Comparison of ENCODE assay signal across 9 cellular contexts in genomic region chr12:7130537-7130790, GRCh38. TPM values are rescaled to one million over a fixed set of nuclear protein-coding genes. Genes with fewer than 3 reads are reported as not detected.
DNase-seq lines count a peak whose midpoint lies in the region; ATAC-seq, FAIRE-seq and TF ChIP-seq lines count a peak whose summit lies in the region.
"Had no signal": no experiment of that assay in that cellular context is flagged by ENCODE, and none has a peak within 500 bp of the region (broad histone marks: within the 10 kb centered on the region; RNA-seq: fewer than 3 reads in every experiment).

No MANE protein-coding gene starts in this region.

- peaks cover 34% of the 10 kb centered on the region for H3K4me1 Mint-ChIP-seq in T-helper 1 cell treated with Interleukin-12 subunit alpha and Interleukin-12 subunit beta and Interleukin-4 antibody, amounts not matched to agents 30 μg/mL and 1 μg/mL, for 36 hours (ENCODE audit: low read depth)
- peaks cover 28% of the 10 kb centered on the region for H3K4me1 Mint-ChIP-seq in activated T-helper 2 cell treated with anti-CD3 and anti-CD28 coated beads, Interferon-gamma antibody, Interleukin-2, Interleukin-4, amounts not matched to agents 10 μg/mL and 5 μg/mL and 100 μg/mL, durations not matched to agents 14 hours and 24 hours and 36 hours (ENCODE audit: low read depth)

- H4K20me1 ChIP-seq in keratinocyte (ENCODE audit: control insufficient read depth, extremely low read depth, insufficient read depth, low read length) = peaks cover 2% of the 10 kb centered on the region

- TF ChIP-seq CTCF in keratinocyte (optimal IDR thresholded peaks at IDR 0.05 in 1 of 3, IDR thresholded peaks at IDR 0.05 in 1 of 3, conservative IDR thresholded peaks at IDR 0.05 in 1 of 3; ENCODE audit: extremely low read depth in 1 of 3, insufficient read depth in 2 of 3, low read length in 3 of 3) = no peak

- no peaks in the 10 kb centered on the region for H3K9me3 Mint-ChIP-seq in T-helper 1 cell treated with Interleukin-12 subunit alpha and Interleukin-12 subunit beta and Interleukin-4 antibody, amounts not matched to agents 30 μg/mL and 1 μg/mL, for 36 hours
- no peaks in the 10 kb centered on the region for H3K9me3 Mint-ChIP-seq in activated T-helper 2 cell treated with anti-CD3 and anti-CD28 coated beads, Interferon-gamma antibody, Interleukin-2, Interleukin-4, amounts not matched to agents 10 μg/mL and 5 μg/mL and 100 μg/mL, durations not matched to agents 14 hours and 24 hours and 36 hours

- H3K27ac ChIP-seq in keratinocyte (ENCODE audit: control insufficient read depth, insufficient read depth, low read length) = no peak overlapping the region
- H3K27ac ChIP-seq in temporal lobe (ENCODE audit: low read depth, low read length) = peak overlapping the region; percentile 66
- H3K27ac ChIP-seq: A549 had no signal

- intact Hi-C loops in activated T-helper 2 cell treated with anti-CD3 and anti-CD28 coated beads, Interferon-gamma antibody, Interleukin-2, Interleukin-4, amounts not matched to agents 10 μg/mL and 5 μg/mL and 100 μg/mL, durations not matched to agents 14 hours and 24 hours and 36 hours (cut with micrococcal nuclease) = loop anchor here (2.0 kb wide), 1 partner anchor 58 kb away; the partner anchor contains the start of gene PEX5

- DNase-seq in T-helper 1 cell (no peak), keratinocyte (ENCODE audit: low read depth, low spot score) (no peak), NCI-H2029 (lab: John Stamatoyannopoulos, UW) (no peak)
- DNase-seq in activated T-helper 2 cell treated with anti-CD3 and anti-CD28 coated beads, Interferon-gamma antibody, Interleukin-2, Interleukin-4, amounts not matched to agents 10 μg/mL and 5 μg/mL and 100 μg/mL, durations not matched to agents 14 hours and 24 hours and 36 hours (ENCODE audit: low spot score) = no peak

- peak overlapping the region; percentile 73 for H2AFZ ChIP-seq in keratinocyte (ENCODE audit: control insufficient read depth, low read length)

- no peak for ATAC-seq in GM21528 (IDR thresholded peaks at IDR 0.05; ENCODE audit: low FRiP score, unreplicated experiment)
- ATAC-seq in HG03439 (IDR thresholded peaks at IDR 0.05; ENCODE audit: unreplicated experiment) = no peak
- ATAC-seq: A549 had no signal

- H3K27ac Mint-ChIP-seq in T-helper 1 cell treated with Interleukin-12 subunit alpha and Interleukin-12 subunit beta and Interleukin-4 antibody, amounts not matched to agents 30 μg/mL and 1 μg/mL, for 36 hours = peak overlapping the region; percentile 92
- peak overlapping the region; percentile 93 for H3K27ac Mint-ChIP-seq in activated T-helper 2 cell treated with anti-CD3 and anti-CD28 coated beads, Interferon-gamma antibody, Interleukin-2, Interleukin-4, amounts not matched to agents 10 μg/mL and 5 μg/mL and 100 μg/mL, durations not matched to agents 14 hours and 24 hours and 36 hours

- H3K36me3 Mint-ChIP-seq in T-helper 1 cell treated with Interleukin-12 subunit alpha and Interleukin-12 subunit beta and Interleukin-4 antibody, amounts not matched to agents 30 μg/mL and 1 μg/mL, for 36 hours (ENCODE audit: low read depth) = peaks cover 31% of the 10 kb centered on the region
- peaks cover 36% of the 10 kb centered on the region for H3K36me3 Mint-ChIP-seq in activated T-helper 2 cell treated with anti-CD3 and anti-CD28 coated beads, Interferon-gamma antibody, Interleukin-2, Interleukin-4, amounts not matched to agents 10 μg/mL and 5 μg/mL and 100 μg/mL, durations not matched to agents 14 hours and 24 hours and 36 hours (ENCODE audit: low read depth)

- FAIRE-seq in keratinocyte (lab: Jason Lieb, UNC) = no peak
- FAIRE-seq: A549 had no signal

- H3K9me3 ChIP-seq in keratinocyte (ENCODE audit: control insufficient read depth, low read depth, low read length) = no peaks in the 10 kb centered on the region
- H3K9me3 ChIP-seq: A549 had no signal

- H3K4me3 ChIP-seq in keratinocyte (ENCODE audit: control insufficient read depth in 2 of 3, extremely low read depth in 1 of 3, insufficient read depth in 2 of 3, low read depth in 1 of 3, low read length in 3 of 3) = peak overlapping the region; percentile 58 to 74 (median 74)
- H3K4me3 ChIP-seq: A549 had no signal

- peaks cover 18% of the 10 kb centered on the region for H3K4me1 ChIP-seq in keratinocyte (ENCODE audit: control insufficient read depth, extremely low read depth, insufficient read depth, low read length)
- H3K4me1 ChIP-seq: A549 had no signal

- H3K27me3 ChIP-seq in keratinocyte (ENCODE audit: control insufficient read depth, extremely low read depth, insufficient read depth, low read length) = no peaks in the 10 kb centered on the region

- H3K9me1 ChIP-seq in keratinocyte (ENCODE audit: control insufficient read depth, extremely low read depth, insufficient read depth, low read length) = no peaks in the 10 kb centered on the region

- peak overlapping the region; percentile 61 for H3K9ac ChIP-seq in keratinocyte (ENCODE audit: control insufficient read depth, extremely low read depth, insufficient read depth, low read length)

- dilution Hi-C loops in keratinocyte (cut with MboI; ENCODE audit: extremely low pct_ligation_motif_present, low sequenced_read_pairs) = no loop called here

- H3K4me2 ChIP-seq in keratinocyte (ENCODE audit: control insufficient read depth, extremely low read depth, insufficient read depth, low read depth, low read length) = peak overlapping the region; percentile 95
- H3K4me2 ChIP-seq: A549 had no signal

- H3K36me3 ChIP-seq in keratinocyte (ENCODE audit: control insufficient read depth in 2 of 2, extremely low read depth in 1 of 2, insufficient read depth in 2 of 2, low read length in 2 of 2) = peaks cover 3 to 14% of the 10 kb centered on the region in 2 experiments

- peak overlapping the region; percentile 99 for H3K4me3 Mint-ChIP-seq in T-helper 1 cell treated with Interleukin-12 subunit alpha and Interleukin-12 subunit beta and Interleukin-4 antibody, amounts not matched to agents 30 μg/mL and 1 μg/mL, for 36 hours
- peak overlapping the region; percentile 98 for H3K4me3 Mint-ChIP-seq in activated T-helper 2 cell treated with anti-CD3 and anti-CD28 coated beads, Interferon-gamma antibody, Interleukin-2, Interleukin-4, amounts not matched to agents 10 μg/mL and 5 μg/mL and 100 μg/mL, durations not matched to agents 14 hours and 24 hours and 36 hours (ENCODE audit: low read depth)

- no peaks in the 10 kb centered on the region for H3K27me3 Mint-ChIP-seq in T-helper 1 cell treated with Interleukin-12 subunit alpha and Interleukin-12 subunit beta and Interleukin-4 antibody, amounts not matched to agents 30 μg/mL and 1 μg/mL, for 36 hours (ENCODE audit: low read depth)
- H3K27me3 Mint-ChIP-seq in activated T-helper 2 cell treated with anti-CD3 and anti-CD28 coated beads, Interferon-gamma antibody, Interleukin-2, Interleukin-4, amounts not matched to agents 10 μg/mL and 5 μg/mL and 100 μg/mL, durations not matched to agents 14 hours and 24 hours and 36 hours (ENCODE audit: low read depth) = no peaks in the 10 kb centered on the region

- no peaks in the 10 kb centered on the region for H3K79me2 ChIP-seq in keratinocyte (ENCODE audit: control insufficient read depth, insufficient read depth, low read length)

RNA-seq across cellular contexts. Expression of gene CLSTN3, which starts 0.3 kb away (rescaled TPM):
- total RNA-seq in activated T-helper 2 cell treated with anti-CD3 and anti-CD28 coated beads, Interferon-gamma antibody, Interleukin-2, Interleukin-4, amounts not matched to agents 10 μg/mL and 5 μg/mL and 100 μg/mL, durations not matched to agents 14 hours and 24 hours and 36 hours = 57.8 and 60.7 TPM in 2 replicates
- polyA plus RNA-seq in keratinocyte = 12.8 to 21.6 TPM (median 15.2 TPM) in 3 replicates
- polyA plus RNA-seq in keratinocyte (2011; ENCODE audit: low read depth) = 16.6 TPM
- polyA plus RNA-seq in keratinocyte (2011; cell fraction: cytosol; rRNA removed) = 2.5 and 3.4 TPM in 2 replicates
- polyA plus RNA-seq in keratinocyte (2011; cell fraction: nucleus; rRNA removed) = 81.1 and 81.9 TPM in 2 replicates
- polyA plus RNA-seq in keratinocyte (2012; ENCODE audit: low replicate concordance) = 9.6 and 9.8 TPM in 2 replicates
- 21.6 to 63.8 TPM (median 42.5 TPM) in 3 replicates for polyA minus RNA-seq in keratinocyte
- polyA minus RNA-seq in keratinocyte (2011; cell fraction: cytosol; rRNA and poly(A)+ RNA removed) = 25.5 TPM
- polyA minus RNA-seq in keratinocyte (2011; cell fraction: nucleus; rRNA and poly(A)+ RNA removed) = 35.0 and 60.0 TPM in 2 replicates
- total RNA-seq in temporal lobe = 72.3 TPM

RNA-seq across cellular contexts. Expression of gene RBP5, which starts 1.8 kb away (rescaled TPM):
- total RNA-seq in activated T-helper 2 cell treated with anti-CD3 and anti-CD28 coated beads, Interferon-gamma antibody, Interleukin-2, Interleukin-4, amounts not matched to agents 10 μg/mL and 5 μg/mL and 100 μg/mL, durations not matched to agents 14 hours and 24 hours and 36 hours = 1.2 TPM in 1 of 2 replicates, not detected in the other
- polyA plus RNA-seq in keratinocyte = not detected in 3 replicates
- not detected for polyA plus RNA-seq in keratinocyte (2011; ENCODE audit: low read depth)
- polyA plus RNA-seq in keratinocyte (2011; cell fraction: cytosol; rRNA removed) = not detected in 2 replicates
- not detected in 2 replicates for polyA plus RNA-seq in keratinocyte (2011; cell fraction: nucleus; rRNA removed)
- 1.4 and 1.8 TPM in 2 replicates for polyA plus RNA-seq in keratinocyte (2012; ENCODE audit: low replicate concordance)
- not detected in 3 replicates for polyA minus RNA-seq in keratinocyte
- not detected for polyA minus RNA-seq in keratinocyte (2011; cell fraction: cytosol; rRNA and poly(A)+ RNA removed)
- not detected in 2 replicates for polyA minus RNA-seq in keratinocyte (2011; cell fraction: nucleus; rRNA and poly(A)+ RNA removed)
- total RNA-seq in temporal lobe = 0.25 TPM

RNA-seq across cellular contexts. Expression of gene C1RL, which starts 21.4 kb away (rescaled TPM):
- 20.2 and 28.7 TPM in 2 replicates for total RNA-seq in activated T-helper 2 cell treated with anti-CD3 and anti-CD28 coated beads, Interferon-gamma antibody, Interleukin-2, Interleukin-4, amounts not matched to agents 10 μg/mL and 5 μg/mL and 100 μg/mL, durations not matched to agents 14 hours and 24 hours and 36 hours
- 8.5 to 13.5 TPM (median 9.3 TPM) in 3 replicates for polyA plus RNA-seq in keratinocyte
- 3.0 TPM for polyA plus RNA-seq in keratinocyte (2011; ENCODE audit: low read depth)
- polyA plus RNA-seq in keratinocyte (2011; cell fraction: cytosol; rRNA removed) = 7.5 and 8.4 TPM in 2 replicates
- 24.4 and 33.2 TPM in 2 replicates for polyA plus RNA-seq in keratinocyte (2011; cell fraction: nucleus; rRNA removed)
- polyA plus RNA-seq in keratinocyte (2012; ENCODE audit: low replicate concordance) = 8.3 and 9.9 TPM in 2 replicates
- polyA minus RNA-seq in keratinocyte = 14.8 to 24.6 TPM (median 21.7 TPM) in 3 replicates
- 17.8 TPM for polyA minus RNA-seq in keratinocyte (2011; cell fraction: cytosol; rRNA and poly(A)+ RNA removed)
- 17.9 and 28.6 TPM in 2 replicates for polyA minus RNA-seq in keratinocyte (2011; cell fraction: nucleus; rRNA and poly(A)+ RNA removed)
- total RNA-seq in temporal lobe = 5.9 TPM

RNA-seq across cellular contexts. Expression of gene C1R, which starts 38.2 kb away (rescaled TPM):
- total RNA-seq in activated T-helper 2 cell treated with anti-CD3 and anti-CD28 coated beads, Interferon-gamma antibody, Interleukin-2, Interleukin-4, amounts not matched to agents 10 μg/mL and 5 μg/mL and 100 μg/mL, durations not matched to agents 14 hours and 24 hours and 36 hours = 1.5 and 2.5 TPM in 2 replicates
- 2.8 to 8.0 TPM (median 3.2 TPM) in 3 replicates for polyA plus RNA-seq in keratinocyte
- 0.52 TPM for polyA plus RNA-seq in keratinocyte (2011; ENCODE audit: low read depth)
- polyA plus RNA-seq in keratinocyte (2011; cell fraction: cytosol; rRNA removed) = 1.3 and 1.7 TPM in 2 replicates
- 3.8 and 4.6 TPM in 2 replicates for polyA plus RNA-seq in keratinocyte (2011; cell fraction: nucleus; rRNA removed)
- polyA plus RNA-seq in keratinocyte (2012; ENCODE audit: low replicate concordance) = 0.85 and 2.5 TPM in 2 replicates
- polyA minus RNA-seq in keratinocyte = 1.8 to 11.9 TPM (median 5.3 TPM) in 3 replicates
- polyA minus RNA-seq in keratinocyte (2011; cell fraction: cytosol; rRNA and poly(A)+ RNA removed) = 1.5 TPM
- polyA minus RNA-seq in keratinocyte (2011; cell fraction: nucleus; rRNA and poly(A)+ RNA removed) = 2.6 and 4.3 TPM in 2 replicates
- total RNA-seq in temporal lobe = 4.4 TPM

RNA-seq across cellular contexts. Expression of gene PEX5, which starts 59.0 kb away (rescaled TPM):
- total RNA-seq in activated T-helper 2 cell treated with anti-CD3 and anti-CD28 coated beads, Interferon-gamma antibody, Interleukin-2, Interleukin-4, amounts not matched to agents 10 μg/mL and 5 μg/mL and 100 μg/mL, durations not matched to agents 14 hours and 24 hours and 36 hours = 26.4 and 28.3 TPM in 2 replicates
- 10.8 to 17.2 TPM (median 14.4 TPM) in 3 replicates for polyA plus RNA-seq in keratinocyte
- 11.2 TPM for polyA plus RNA-seq in keratinocyte (2011; ENCODE audit: low read depth)
- polyA plus RNA-seq in keratinocyte (2011; cell fraction: cytosol; rRNA removed) = 12.1 and 12.8 TPM in 2 replicates
- 25.3 and 26.8 TPM in 2 replicates for polyA plus RNA-seq in keratinocyte (2011; cell fraction: nucleus; rRNA removed)
- polyA plus RNA-seq in keratinocyte (2012; ENCODE audit: low replicate concordance) = 19.5 and 20.0 TPM in 2 replicates
- 13.0 to 17.2 TPM (median 16.5 TPM) in 3 replicates for polyA minus RNA-seq in keratinocyte
- 19.0 TPM for polyA minus RNA-seq in keratinocyte (2011; cell fraction: cytosol; rRNA and poly(A)+ RNA removed)
- polyA minus RNA-seq in keratinocyte (2011; cell fraction: nucleus; rRNA and poly(A)+ RNA removed) = 12.0 and 15.8 TPM in 2 replicates
- 58.3 TPM for total RNA-seq in temporal lobe
